13 cellular contexts compared by ENCODE assay signal in the genomic region with DNA sequence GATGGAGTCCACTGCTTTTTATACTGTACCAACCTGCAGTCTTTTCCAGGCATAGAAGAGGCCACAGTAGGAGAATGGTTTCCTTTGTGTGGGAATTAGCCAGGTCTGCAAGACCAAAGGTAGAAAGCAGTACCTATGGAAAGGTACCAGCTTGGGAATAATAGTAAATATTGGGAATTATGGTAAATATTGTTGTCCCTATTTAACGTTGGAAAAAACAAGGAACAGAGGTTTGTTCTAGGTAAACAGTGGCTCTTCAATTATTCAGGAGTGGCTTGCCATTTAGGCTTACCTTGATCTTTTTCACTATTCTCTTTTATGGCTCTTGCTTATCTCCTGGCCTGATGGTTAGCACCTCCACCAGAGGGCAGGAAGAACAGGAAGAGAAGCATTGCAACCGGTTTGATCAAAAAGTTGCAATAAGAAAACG. TPM values are rescaled to one million over a fixed set of nuclear protein-coding genes. Genes with fewer than 3 reads are reported as not detected.
DNase-seq lines count a peak whose midpoint lies in the region; ATAC-seq and TF ChIP-seq lines count a peak whose summit lies in the region.
"Had no signal": no experiment of that assay in that cellular context is flagged by ENCODE, and none has a peak within 500 bp of the region (broad histone marks: within the 10 kb centered on the region; RNA-seq: fewer than 3 reads in every experiment).

No MANE protein-coding gene starts in this region.

- no peaks in the 10 kb centered on the region for H3K9me2 ChIP-seq in GM23338 (ENCODE audit: insufficient read depth)

- H2AFZ ChIP-seq in GM23338: no peak overlapping the region
- no peak overlapping the region for H2AFZ ChIP-seq in parathyroid adenoma

- no peaks in the 10 kb centered on the region for H3K9me3 Mint-ChIP-seq in GM23338
- H3K9me3 Mint-ChIP-seq: naive thymus-derived CD8-positive, alpha-beta T cell had no signal

- H3K36me3 Mint-ChIP-seq in GM23338 (ENCODE audit: low read depth): no peaks in the 10 kb centered on the region
- H3K36me3 Mint-ChIP-seq: naive thymus-derived CD8-positive, alpha-beta T cell had no signal

- no peaks in the 10 kb centered on the region for H3K4me1 ChIP-seq in GM23338 (ENCODE audit: insufficient read depth)
- no peaks in the 10 kb centered on the region for H3K4me1 ChIP-seq in parathyroid adenoma

- H3K4me3 Mint-ChIP-seq in GM23338: no peak overlapping the region
- H3K4me3 Mint-ChIP-seq: activated CD8-positive, alpha-beta T cell treated with anti-CD3 and anti-CD28 coated beads, Interleukin-2, amount 10 ng/mL, durations not matched to agents 7 days and 5 days; naive thymus-derived CD8-positive, alpha-beta T cell had no signal

- DNase-seq in GM23338 (ENCODE audit: low spot score): peak; percentile 47
- DNase-seq in NCI-H2227 (lab: John Stamatoyannopoulos, UW; ENCODE audit: unreplicated experiment): peak; percentile 10
- no peak for DNase-seq in cardiac fibroblast (ENCODE audit: low read depth in 2 of 2)
- DNase-seq in T-helper 1 cell: no peak
- DNase-seq: activated CD8-positive, alpha-beta T cell treated with anti-CD3 and anti-CD28 coated beads, Interleukin-2, amount 10 ng/mL, durations not matched to agents 7 days and 5 days; activated gamma-delta T cell treated with Interleukin-2 at 50 U/mL for 16 hours; esophagus squamous epithelium; right cardiac atrium; T1000 had no signal

- H4K20me1 ChIP-seq in GM23338 (replicated peaks; ENCODE audit: insufficient read depth): no peaks in the 10 kb centered on the region

- no peaks in the 10 kb centered on the region for H3K27me3 Mint-ChIP-seq in GM23338 (ENCODE audit: insufficient read depth, low read depth, poor library complexity)
- H3K27me3 Mint-ChIP-seq: naive thymus-derived CD8-positive, alpha-beta T cell had no signal

- H3K9me3 ChIP-seq in parathyroid adenoma (ENCODE audit: control insufficient read depth, low read length): no peaks in the 10 kb centered on the region
- H3K9me3 ChIP-seq: esophagus squamous epithelium had no signal

- ATAC-seq in GM23338 (peak; percentile 50; the same call in 2 of the 3 replicates), GM18511 (IDR thresholded peaks at IDR 0.05; ENCODE audit: unreplicated experiment) (no peak), GM18519 (IDR thresholded peaks at IDR 0.05; ENCODE audit: low FRiP score, unreplicated experiment) (no peak)
- ATAC-seq: activated CD8-positive, alpha-beta T cell treated with anti-CD3 and anti-CD28 coated beads, Interleukin-2, amount 10 ng/mL, durations not matched to agents 7 days and 5 days; naive thymus-derived CD8-positive, alpha-beta T cell; right cardiac atrium had no signal

- H3K4me2 ChIP-seq in GM23338 (no peak overlapping the region), parathyroid adenoma (ENCODE audit: low read length) (no peak overlapping the region)

- H3K79me2 ChIP-seq in GM23338 (replicated peaks; ENCODE audit: insufficient read depth) (no peaks in the 10 kb centered on the region), parathyroid adenoma (no peaks in the 10 kb centered on the region)

- no peaks in the 10 kb centered on the region; the same call in 1 of the 2 replicates for H3F3A ChIP-seq in GM23338 (replicated peaks; ENCODE audit: low read depth)

- H3K36me3 ChIP-seq in GM23338 (ENCODE audit: insufficient read depth): no peaks in the 10 kb centered on the region
- H3K36me3 ChIP-seq in parathyroid adenoma (ENCODE audit: control insufficient read depth, insufficient read depth, low read length): no peaks in the 10 kb centered on the region
- H3K36me3 ChIP-seq: esophagus squamous epithelium had no signal

- H3K4me1 Mint-ChIP-seq in GM23338: no peaks in the 10 kb centered on the region

- no peaks in the 10 kb centered on the region for H3K27me3 ChIP-seq in GM23338 (ENCODE audit: insufficient read depth)
- H3K27me3 ChIP-seq in parathyroid adenoma (ENCODE audit: control insufficient read depth, insufficient read depth, low read length): no peaks in the 10 kb centered on the region
- H3K27me3 ChIP-seq: esophagus squamous epithelium had no signal

- TF ChIP-seq CTCF in GM23338 (conservative IDR thresholded peaks at IDR 0.05; ENCODE audit: low read depth in 2 of 2): peak; percentile 45 to 51
- peak; percentile 9 for TF ChIP-seq CTCF in cardiac fibroblast (IDR thresholded peaks at IDR 0.05; ENCODE audit: low read depth, low read length)
- TF ChIP-seq CTCF in parathyroid adenoma (IDR thresholded peaks at IDR 0.05): peak; percentile 23

- H3K4me3 ChIP-seq in GM23338 (no peak overlapping the region), cardiac fibroblast (replicated peaks in 1 of 2; ENCODE audit: low read depth in 2 of 2, low read length in 2 of 2) (no peak overlapping the region), parathyroid adenoma (ENCODE audit: low read depth, low read length) (no peak overlapping the region)
- H3K4me3 ChIP-seq: esophagus squamous epithelium had no signal

- H3K9ac ChIP-seq in parathyroid adenoma: no peak overlapping the region

- H3K27ac ChIP-seq in GM23338 (ENCODE audit: low read depth) (no peak overlapping the region), parathyroid adenoma (no peak overlapping the region)
- H3K27ac ChIP-seq: esophagus squamous epithelium had no signal

- no peak overlapping the region for H3K27ac Mint-ChIP-seq in GM23338
- H3K27ac Mint-ChIP-seq: activated CD8-positive, alpha-beta T cell treated with anti-CD3 and anti-CD28 coated beads, Interleukin-2, amount 10 ng/mL, durations not matched to agents 7 days and 5 days; naive thymus-derived CD8-positive, alpha-beta T cell had no signal

TF ChIP-seq in GM23338, 12 proteins besides CTCF, POLR2A, EP300 and RAD21:
- TF ChIP-seq, protein P1, sequence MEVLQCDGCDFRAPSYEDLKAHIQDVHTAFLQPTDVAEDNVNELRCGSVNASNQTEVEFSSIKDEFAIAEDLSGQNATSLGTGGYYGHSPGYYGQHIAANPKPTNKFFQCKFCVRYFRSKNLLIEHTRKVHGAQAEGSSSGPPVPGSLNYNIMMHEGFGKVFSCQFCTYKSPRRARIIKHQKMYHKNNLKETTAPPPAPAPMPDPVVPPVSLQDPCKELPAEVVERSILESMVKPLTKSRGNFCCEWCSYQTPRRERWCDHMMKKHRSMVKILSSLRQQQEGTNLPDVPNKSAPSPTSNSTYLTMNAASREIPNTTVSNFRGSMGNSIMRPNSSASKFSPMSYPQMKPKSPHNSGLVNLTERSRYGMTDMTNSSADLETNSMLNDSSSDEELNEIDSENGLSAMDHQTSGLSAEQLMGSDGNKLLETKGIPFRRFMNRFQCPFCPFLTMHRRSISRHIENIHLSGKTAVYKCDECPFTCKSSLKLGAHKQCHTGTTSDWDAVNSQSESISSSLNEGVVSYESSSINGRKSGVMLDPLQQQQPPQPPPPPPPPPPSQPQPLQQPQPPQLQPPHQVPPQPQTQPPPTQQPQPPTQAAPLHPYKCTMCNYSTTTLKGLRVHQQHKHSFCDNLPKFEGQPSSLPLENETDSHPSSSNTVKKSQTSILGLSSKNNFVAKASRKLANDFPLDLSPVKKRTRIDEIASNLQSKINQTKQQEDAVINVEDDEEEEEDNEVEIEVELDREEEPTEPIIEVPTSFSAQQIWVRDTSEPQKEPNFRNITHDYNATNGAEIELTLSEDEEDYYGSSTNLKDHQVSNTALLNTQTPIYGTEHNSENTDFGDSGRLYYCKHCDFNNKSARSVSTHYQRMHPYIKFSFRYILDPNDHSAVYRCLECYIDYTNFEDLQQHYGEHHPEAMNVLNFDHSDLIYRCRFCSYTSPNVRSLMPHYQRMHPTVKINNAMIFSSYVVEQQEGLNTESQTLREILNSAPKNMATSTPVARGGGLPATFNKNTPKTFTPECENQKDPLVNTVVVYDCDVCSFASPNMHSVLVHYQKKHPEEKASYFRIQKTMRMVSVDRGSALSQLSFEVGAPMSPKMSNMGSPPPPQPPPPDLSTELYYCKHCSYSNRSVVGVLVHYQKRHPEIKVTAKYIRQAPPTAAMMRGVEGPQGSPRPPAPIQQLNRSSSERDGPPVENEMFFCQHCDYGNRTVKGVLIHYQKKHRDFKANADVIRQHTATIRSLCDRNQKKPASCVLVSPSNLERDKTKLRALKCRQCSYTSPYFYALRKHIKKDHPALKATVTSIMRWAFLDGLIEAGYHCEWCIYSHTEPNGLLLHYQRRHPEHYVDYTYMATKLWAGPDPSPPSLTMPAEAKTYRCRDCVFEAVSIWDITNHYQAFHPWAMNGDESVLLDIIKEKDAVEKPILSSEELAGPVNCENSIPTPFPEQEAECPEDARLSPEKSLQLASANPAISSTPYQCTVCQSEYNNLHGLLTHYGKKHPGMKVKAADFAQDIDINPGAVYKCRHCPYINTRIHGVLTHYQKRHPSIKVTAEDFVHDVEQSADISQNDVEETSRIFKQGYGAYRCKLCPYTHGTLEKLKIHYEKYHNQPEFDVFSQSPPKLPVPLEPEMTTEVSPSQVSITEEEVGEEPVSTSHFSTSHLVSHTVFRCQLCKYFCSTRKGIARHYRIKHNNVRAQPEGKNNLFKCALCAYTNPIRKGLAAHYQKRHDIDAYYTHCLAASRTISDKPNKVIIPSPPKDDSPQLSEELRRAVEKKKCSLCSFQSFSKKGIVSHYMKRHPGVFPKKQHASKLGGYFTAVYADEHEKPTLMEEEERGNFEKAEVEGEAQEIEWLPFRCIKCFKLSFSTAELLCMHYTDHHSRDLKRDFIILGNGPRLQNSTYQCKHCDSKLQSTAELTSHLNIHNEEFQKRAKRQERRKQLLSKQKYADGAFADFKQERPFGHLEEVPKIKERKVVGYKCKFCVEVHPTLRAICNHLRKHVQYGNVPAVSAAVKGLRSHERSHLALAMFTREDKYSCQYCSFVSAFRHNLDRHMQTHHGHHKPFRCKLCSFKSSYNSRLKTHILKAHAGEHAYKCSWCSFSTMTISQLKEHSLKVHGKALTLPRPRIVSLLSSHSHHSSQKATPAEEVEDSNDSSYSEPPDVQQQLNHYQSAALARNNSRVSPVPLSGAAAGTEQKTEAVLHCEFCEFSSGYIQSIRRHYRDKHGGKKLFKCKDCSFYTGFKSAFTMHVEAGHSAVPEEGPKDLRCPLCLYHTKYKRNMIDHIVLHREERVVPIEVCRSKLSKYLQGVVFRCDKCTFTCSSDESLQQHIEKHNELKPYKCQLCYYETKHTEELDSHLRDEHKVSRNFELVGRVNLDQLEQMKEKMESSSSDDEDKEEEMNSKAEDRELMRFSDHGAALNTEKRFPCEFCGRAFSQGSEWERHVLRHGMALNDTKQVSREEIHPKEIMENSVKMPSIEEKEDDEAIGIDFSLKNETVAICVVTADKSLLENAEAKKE (CRISPR knock-in tag; IDR thresholded peaks at IDR 0.05): no peak
- no peak for TF ChIP-seq JUNB (IDR thresholded peaks at IDR 0.05; ENCODE audit: unreplicated experiment)
- no peak for TF ChIP-seq STAT1 (IDR thresholded peaks at IDR 0.05; ENCODE audit: unreplicated experiment)
- TF ChIP-seq POLR2AphosphoS5 (IDR thresholded peaks at IDR 0.05; ENCODE audit: low read depth): no peak
- no peak for TF ChIP-seq EZH2phosphoT487 (IDR thresholded peaks at IDR 0.05; ENCODE audit: unreplicated experiment)

RNA-seq across cellular contexts. Expression of a gene that starts 43.9 kb away (rescaled TPM):
- 1.1 and 1.2 TPM in 2 replicates for total RNA-seq in GM23338 (2014; rRNA removed; shearing (Covaris generic))
- 0.50 and 0.63 TPM in 2 replicates for polyA plus RNA-seq in GM23338 (2016; fragmentation: Nextera tagmentation; extraction: Ambion mirVana)

Comparison
In these comparisons a context has a peak if more than half of its experiments do, and no peak if none do; other contexts are left out.
1. DNase-seq: peak in GM23338 (single experiment) and NCI-H2227 (single experiment); none in cardiac fibroblast (0 of 2) and T-helper 1 cell (0 of 5).
2. Peak in every context shown above with its lines, with median percentiles within 50 percentile points of each other: CTCF ChIP-seq.